ENCODE assay signal across 21 cellular contexts in genomic region chr15:88344786-88345185, GRCh38.
"Had no signal": no experiment of that assay in that cellular context is flagged by ENCODE, and none has a peak within 500 bp of the region (broad histone marks: within the 10 kb centered on the region; RNA-seq: fewer than 3 reads in every experiment).

No MANE protein-coding gene starts in this region.

- H3K27ac ChIP-seq: left lung, lower lobe of right lung, pancreas, prostate gland, spleen, transverse colon, upper lobe of right lung had no signal

- H3K9me3 ChIP-seq: left lung, lower lobe of right lung, pancreas, prostate gland, spleen, transverse colon, upper lobe of right lung had no signal

- H3K4me1 ChIP-seq: left lung, lower lobe of right lung, pancreas, prostate gland, spleen, transverse colon, upper lobe of right lung had no signal

- DNase-seq: hypothalamus; immature natural killer cell; kidney; left colon; left lung; lower lobe of right lung; mammary epithelial cell; mesenchymal stem cell; naive thymus-derived CD8-positive, alpha-beta T cell; nucleus accumbens; pancreas; posterior cingulate gyrus; retina; right cardiac atrium; small intestine; spleen; stimulated activated CD4-positive, alpha-beta T cell treated with anti-CD3 and anti-CD28 coated beads, Interleukin-4, amount 100 ng/mL, for 24 hours; stimulated activated naive CD4-positive, alpha-beta T cell; transverse colon; upper lobe of right lung had no signal

- H3K27me3 ChIP-seq: pancreas, transverse colon, upper lobe of right lung had no signal

- H3K36me3 ChIP-seq: left lung, lower lobe of right lung, pancreas, prostate gland, spleen, transverse colon, upper lobe of right lung had no signal

- H3K4me3 ChIP-seq: left lung, lower lobe of right lung, pancreas, prostate gland, spleen, transverse colon, upper lobe of right lung had no signal
